1 cellular context compared by ENCODE assay signal in the genomic region with DNA sequence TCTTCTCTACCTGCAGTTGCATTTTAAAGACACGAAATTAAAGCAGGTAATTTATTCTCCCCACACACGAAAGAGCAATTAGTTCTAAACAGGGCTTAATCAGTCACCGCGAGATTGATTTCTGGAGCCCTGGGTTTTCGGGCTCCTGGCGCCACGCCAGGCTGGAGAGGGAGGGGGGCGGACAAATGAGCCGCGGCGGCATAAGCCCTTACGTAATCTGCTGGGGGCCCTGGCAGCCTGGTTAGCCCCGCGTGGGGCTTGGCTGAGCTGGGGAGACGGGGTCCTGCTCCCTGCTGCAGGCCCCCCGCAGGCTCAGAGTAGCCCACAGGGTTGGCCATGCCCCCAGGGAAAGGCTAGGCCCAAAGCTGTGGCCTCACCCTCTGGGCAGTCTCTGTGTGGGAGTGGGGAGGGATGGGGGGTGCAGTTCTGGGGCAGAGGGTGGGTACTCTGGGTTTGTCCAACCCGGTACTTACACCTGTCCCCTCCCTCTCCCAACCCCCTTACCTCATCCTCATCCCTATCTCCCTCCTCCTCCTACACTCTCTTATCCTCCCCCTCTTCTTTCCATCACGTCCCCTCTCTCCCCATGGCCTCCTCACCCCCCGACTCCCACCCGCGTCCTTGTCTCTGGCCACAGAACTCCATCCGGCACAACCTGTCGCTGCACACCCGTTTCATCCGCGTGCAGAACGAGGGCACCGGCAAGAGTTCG.
TF ChIP-seq lines count a peak whose summit lies in the region.

No MANE protein-coding gene starts in this region.

TF ChIP-seq in H1, 55 proteins besides CTCF, POLR2A, EP300 and RAD21:
- no peak for TF ChIP-seq CHD2 (IDR thresholded peaks at IDR 0.05; ENCODE audit: low read length)
- TF ChIP-seq BCL11A (IDR thresholded peaks at IDR 0.05; ENCODE audit: low read depth in 2 of 2, low read length in 2 of 2), result no peak
- no peak for TF ChIP-seq NANOG (IDR thresholded peaks at IDR 0.05; ENCODE audit: insufficient read depth, low read depth, low read length, poor library complexity, severe bottlenecking)
- TF ChIP-seq HDAC6 (IDR thresholded peaks at IDR 0.05; ENCODE audit: low read depth, low read length), result no peak
